ENCODE assay signal across 11 cellular contexts in the genomic region with DNA sequence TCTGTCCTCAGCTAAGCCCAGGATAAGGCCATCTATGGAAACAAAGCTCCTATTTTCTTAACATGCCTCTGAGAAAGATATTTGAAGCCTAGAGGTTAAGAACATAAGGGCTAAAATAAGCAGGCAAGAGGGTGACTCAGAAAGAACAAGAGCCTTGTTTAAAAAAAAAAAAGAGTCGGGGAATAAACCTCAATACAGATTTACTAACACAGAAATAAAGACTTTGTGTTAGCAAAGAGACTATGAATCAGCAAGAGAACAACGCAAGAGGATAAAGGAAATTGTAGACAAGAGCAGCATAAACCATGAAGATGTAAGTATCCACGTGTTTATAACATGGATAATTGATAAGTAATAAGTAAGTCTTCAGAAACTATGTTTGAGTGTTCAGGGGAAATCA. TPM values are rescaled to one million over a fixed set of nuclear protein-coding genes. Genes with fewer than 3 reads are reported as not detected.
A peak's percentile ranks its signal among the peaks of the same experiment; 100 is the strongest.
DNase-seq lines count a peak whose midpoint lies in the region; ATAC-seq and TF ChIP-seq lines count a peak whose summit lies in the region.
"Had no signal": no experiment of that assay in that cellular context is flagged by ENCODE, and none has a peak within 500 bp of the region (broad histone marks: within the 10 kb centered on the region; RNA-seq: fewer than 3 reads in every experiment).

No MANE protein-coding gene starts in this region.

- DNase-seq in ELR (ENCODE audit: low read depth) (peak; percentile 73), RPMI7951 (ENCODE audit: low read depth) (peak; percentile 80), epithelial cell of esophagus (ENCODE audit: low read depth) (peak; percentile 65), skeletal muscle cell (ENCODE audit: low read depth) (peak; percentile 72), left lobe of liver (ENCODE audit: low spot score) (no peak), globus pallidus (ENCODE audit: low spot score) (no peak)
- DNase-seq: aorta, right cardiac atrium, T-helper 9 cell had no signal

- no peak for ATAC-seq in HG02610 (IDR thresholded peaks at IDR 0.05; ENCODE audit: unreplicated experiment)
- ATAC-seq in left lobe of liver, result no peak
- ATAC-seq: GM23338, right cardiac atrium had no signal

- H3K4me3 ChIP-seq in epithelial cell of esophagus (ENCODE audit: low read length) (no peak overlapping the region), skeletal muscle cell (ENCODE audit: low read depth, low read length) (no peak overlapping the region)
- H3K4me3 ChIP-seq: GM23338 had no signal

- TF ChIP-seq CTCF in epithelial cell of esophagus (IDR thresholded peaks at IDR 0.05; ENCODE audit: insufficient read depth, low read depth, low read length, missing control alignments), result no peak

RNA-seq across cellular contexts. Expression of a gene that starts 36.0 kb away (rescaled TPM):
- 17.8 and 19.0 TPM in 2 replicates for total RNA-seq in RPMI7951 (2014; rRNA removed; shearing (Covaris generic))
- 16.7 TPM for total RNA-seq in left lobe of liver

RNA-seq across cellular contexts. Expression of a gene that starts 56.8 kb away (rescaled TPM):
- total RNA-seq in RPMI7951 (2014; rRNA removed; shearing (Covaris generic)), result 127 and 143 TPM in 2 replicates
- 14.2 TPM for total RNA-seq in left lobe of liver

Comparison
In these comparisons a context has a peak if more than half of its experiments do, and no peak if none do; other contexts are left out.
1. DNase-seq: peak in ELR (single experiment), RPMI7951 (single experiment), epithelial cell of esophagus (single experiment) and skeletal muscle cell (single experiment); none in left lobe of liver (single experiment) and globus pallidus (single experiment).